In genomic region chr21:33069243-33069642, GRCh38 we compare ENCODE assay signal across 18 cellular contexts. TPM values are rescaled to one million over a fixed set of nuclear protein-coding genes. Genes with fewer than 3 reads are reported as not detected.
A peak's percentile ranks its signal among the peaks of the same experiment; 100 is the strongest.
DNase-seq lines count a peak whose midpoint lies in the region; ATAC-seq and TF ChIP-seq lines count a peak whose summit lies in the region.
"Had no signal": no experiment of that assay in that cellular context is flagged by ENCODE, and none has a peak within 500 bp of the region (broad histone marks: within the 10 kb centered on the region; RNA-seq: fewer than 3 reads in every experiment).

No MANE protein-coding gene starts in this region.

- H3K9me3 ChIP-seq in hepatocyte (ENCODE audit: low read depth), result peaks cover 7% of the 10 kb centered on the region

- H3K4me3 ChIP-seq in hepatocyte, result no peak overlapping the region

- H3K36me3 ChIP-seq in hepatocyte (replicated peaks; ENCODE audit: insufficient read depth, low read depth), result no peaks in the 10 kb centered on the region
- H3K36me3 ChIP-seq: spleen had no signal

- H3K4me1 ChIP-seq in hepatocyte (ENCODE audit: insufficient read depth), result peaks cover 18% of the 10 kb centered on the region

- H3K27me3 ChIP-seq in hepatocyte, result peaks cover 97% of the 10 kb centered on the region

- WGBS in hepatocyte (ENCODE audit: low lambda C conversion rate, missing lambda C conversion rate), result 75% methylated on average over 5 of the region's 5 CpGs

- no peaks in the 10 kb centered on the region for H3K79me2 ChIP-seq in hepatocyte

- no peak overlapping the region for H2AFZ ChIP-seq in hepatocyte

- H3K27ac Mint-ChIP-seq in activated naive CD4-positive, alpha-beta T cell treated with anti-CD3 and anti-CD28 coated beads, Interleukin-2, amount 50 U/mL, for 24 hours, result no peak overlapping the region
- no peak overlapping the region for H3K27ac Mint-ChIP-seq in activated naive CD4-positive, alpha-beta T cell treated with anti-CD3 and anti-CD28 coated beads, Interleukin-2, amount 50 U/mL, for 72 hours
- no peak overlapping the region for H3K27ac Mint-ChIP-seq in activated T-helper 17 cell treated with anti-CD3 and anti-CD28 coated beads, Interleukin-2, amount 50 U/mL, for 72 hours
- no peak overlapping the region for H3K27ac Mint-ChIP-seq in type B pancreatic cell
- no peak overlapping the region for H3K27ac Mint-ChIP-seq in stimulated activated naive B cell treated with anti-CD40 and anti-IgM and Interleukin-4, amounts not matched to agents 10 μg/mL and 1 μg/mL and 100 μg/mL, for 72 hours

- no peak for DNase-seq in activated naive CD4-positive, alpha-beta T cell treated with anti-CD3 and anti-CD28 coated beads, Interleukin-2, amount 50 U/mL, for 72 hours (ENCODE audit: low spot score in 2 of 2)
- DNase-seq in hepatocyte (ENCODE audit: low spot score) (no peak), type B pancreatic cell (ENCODE audit: extremely low spot score, unreplicated experiment) (no peak), inferior parietal cortex (ENCODE audit: extremely low spot score) (no peak), GM20000 (ENCODE audit: low spot score) (no peak)
- DNase-seq in stimulated activated naive B cell treated with anti-CD40 and anti-IgM and Interleukin-4, amounts not matched to agents 10 μg/mL and 1 μg/mL and 100 μg/mL, for 72 hours, result no peak
- DNase-seq: DND-41; NCI-H2029 treated with DMSO at 0.1 percent for 48 hours; NCI-H446; NK-92 treated with Interleukin-12 subunit alpha and Interleukin-12 subunit beta, amount 100 ng/mL, for 24 hours had no signal

- no peak for ATAC-seq in activated naive CD4-positive, alpha-beta T cell treated with anti-CD3 and anti-CD28 coated beads, Interleukin-2, amount 50 U/mL, for 72 hours
- ATAC-seq in activated T-helper 17 cell treated with anti-CD3 and anti-CD28 coated beads, Interleukin-2, amount 50 U/mL, for 72 hours (replicated peaks), result no peak
- ATAC-seq in stimulated activated naive B cell treated with anti-CD40 and anti-IgM and Interleukin-4, amounts not matched to agents 10 μg/mL and 1 μg/mL and 100 μg/mL, for 72 hours (replicated peaks), result no peak

- H3K9me2 ChIP-seq in hepatocyte (replicated peaks; ENCODE audit: insufficient read depth), result no peaks in the 10 kb centered on the region

- no peaks in the 10 kb centered on the region for H4K20me1 ChIP-seq in hepatocyte (ENCODE audit: insufficient read depth, poor library complexity, severe bottlenecking)

- H3K4me3 Mint-ChIP-seq in activated naive CD4-positive, alpha-beta T cell treated with anti-CD3 and anti-CD28 coated beads, Interleukin-2, amount 50 U/mL, for 24 hours, result peak overlapping the region; percentile 30
- H3K4me3 Mint-ChIP-seq in activated T-helper 17 cell treated with anti-CD3 and anti-CD28 coated beads, Interleukin-2, amount 50 U/mL, for 72 hours, result peak overlapping the region; percentile 50
- peak overlapping the region; percentile 73 for H3K4me3 Mint-ChIP-seq in type B pancreatic cell
- H3K4me3 Mint-ChIP-seq in stimulated activated naive B cell treated with anti-CD40 and anti-IgM and Interleukin-4, amounts not matched to agents 10 μg/mL and 1 μg/mL and 100 μg/mL, for 72 hours, result no peak overlapping the region

- H3K27ac ChIP-seq in hepatocyte, result no peak overlapping the region

- peaks cover 53% of the 10 kb centered on the region for H3K27me3 Mint-ChIP-seq in activated naive CD4-positive, alpha-beta T cell treated with anti-CD3 and anti-CD28 coated beads, Interleukin-2, amount 50 U/mL, for 24 hours
- peaks cover 65% of the 10 kb centered on the region for H3K27me3 Mint-ChIP-seq in activated T-helper 17 cell treated with anti-CD3 and anti-CD28 coated beads, Interleukin-2, amount 50 U/mL, for 72 hours
- peaks cover 85% of the 10 kb centered on the region for H3K27me3 Mint-ChIP-seq in type B pancreatic cell
- peaks cover 64 to 77% of the 10 kb centered on the region in 2 donors for H3K27me3 Mint-ChIP-seq in stimulated activated naive B cell treated with anti-CD40 and anti-IgM and Interleukin-4, amounts not matched to agents 10 μg/mL and 1 μg/mL and 100 μg/mL, for 72 hours

- TF ChIP-seq CTCF in hepatocyte (IDR thresholded peaks at IDR 0.05; ENCODE audit: poor library complexity) (no peak), type B pancreatic cell (conservative IDR thresholded peaks at IDR 0.05) (no peak), GM20000 (IDR thresholded peaks at IDR 0.05; ENCODE audit: extremely low read depth, missing control alignments) (no peak)

- H3K36me3 Mint-ChIP-seq in activated naive CD4-positive, alpha-beta T cell treated with anti-CD3 and anti-CD28 coated beads, Interleukin-2, amount 50 U/mL, for 24 hours, result peaks cover 2% of the 10 kb centered on the region
- peaks cover 0 to 5% of the 10 kb centered on the region in 2 donors for H3K36me3 Mint-ChIP-seq in activated naive CD4-positive, alpha-beta T cell treated with anti-CD3 and anti-CD28 coated beads, Interleukin-2, amount 50 U/mL, for 72 hours
- H3K36me3 Mint-ChIP-seq in activated T-helper 17 cell treated with anti-CD3 and anti-CD28 coated beads, Interleukin-2, amount 50 U/mL, for 72 hours (ENCODE audit: low read depth), result no peaks in the 10 kb centered on the region
- no peaks in the 10 kb centered on the region for H3K36me3 Mint-ChIP-seq in type B pancreatic cell
- H3K36me3 Mint-ChIP-seq in stimulated activated naive B cell treated with anti-CD40 and anti-IgM and Interleukin-4, amounts not matched to agents 10 μg/mL and 1 μg/mL and 100 μg/mL, for 72 hours, result peaks cover 0 to 3% of the 10 kb centered on the region in 2 donors

- H3K4me2 ChIP-seq in hepatocyte, result peak overlapping the region; percentile 91

- H3K9me3 Mint-ChIP-seq in activated naive CD4-positive, alpha-beta T cell treated with anti-CD3 and anti-CD28 coated beads, Interleukin-2, amount 50 U/mL, for 24 hours, result no peaks in the 10 kb centered on the region
- no peaks in the 10 kb centered on the region for H3K9me3 Mint-ChIP-seq in activated naive CD4-positive, alpha-beta T cell treated with anti-CD3 and anti-CD28 coated beads, Interleukin-2, amount 50 U/mL, for 72 hours
- no peaks in the 10 kb centered on the region for H3K9me3 Mint-ChIP-seq in activated T-helper 17 cell treated with anti-CD3 and anti-CD28 coated beads, Interleukin-2, amount 50 U/mL, for 72 hours
- peaks cover 5% of the 10 kb centered on the region for H3K9me3 Mint-ChIP-seq in type B pancreatic cell
- H3K9me3 Mint-ChIP-seq in stimulated activated naive B cell treated with anti-CD40 and anti-IgM and Interleukin-4, amounts not matched to agents 10 μg/mL and 1 μg/mL and 100 μg/mL, for 72 hours, result no peaks in the 10 kb centered on the region

- peaks cover 14% of the 10 kb centered on the region for H3K4me1 Mint-ChIP-seq in activated naive CD4-positive, alpha-beta T cell treated with anti-CD3 and anti-CD28 coated beads, Interleukin-2, amount 50 U/mL, for 24 hours
- no peaks in the 10 kb centered on the region for H3K4me1 Mint-ChIP-seq in activated T-helper 17 cell treated with anti-CD3 and anti-CD28 coated beads, Interleukin-2, amount 50 U/mL, for 72 hours
- H3K4me1 Mint-ChIP-seq in type B pancreatic cell (ENCODE audit: unreplicated experiment), result no peaks in the 10 kb centered on the region
- peaks cover 7 to 23% of the 10 kb centered on the region in 2 donors for H3K4me1 Mint-ChIP-seq in stimulated activated naive B cell treated with anti-CD40 and anti-IgM and Interleukin-4, amounts not matched to agents 10 μg/mL and 1 μg/mL and 100 μg/mL, for 72 hours

RNA-seq across cellular contexts. Expression of gene OLIG1, which starts 0.7 kb away (rescaled TPM):
- under 1 TPM in 1 of 2 donors, not detected in 1; 0.23 TPM for total RNA-seq in activated naive CD4-positive, alpha-beta T cell treated with anti-CD3 and anti-CD28 coated beads, Interleukin-2, amount 50 U/mL, for 72 hours
- total RNA-seq in activated T-helper 17 cell treated with anti-CD3 and anti-CD28 coated beads, Interleukin-2, amount 50 U/mL, for 72 hours, result not detected
- not detected in 2 replicates for total RNA-seq in hepatocyte
- polyA plus RNA-seq in hepatocyte, result not detected in 2 replicates
- 2.0 and 2.8 TPM in 2 replicates for total RNA-seq in type B pancreatic cell (ENCODE audit: low replicate concordance)
- total RNA-seq: bronchial epithelial cell, esophagus mucosa had no signal
- polyA plus RNA-seq: AG04450 had no signal

RNA-seq across cellular contexts. Expression of gene OLIG2, which starts 43.5 kb away (rescaled TPM):
- not detected for total RNA-seq in activated naive CD4-positive, alpha-beta T cell treated with anti-CD3 and anti-CD28 coated beads, Interleukin-2, amount 50 U/mL, for 72 hours
- not detected for total RNA-seq in activated T-helper 17 cell treated with anti-CD3 and anti-CD28 coated beads, Interleukin-2, amount 50 U/mL, for 72 hours
- total RNA-seq in hepatocyte (not detected in 2 replicates), type B pancreatic cell (ENCODE audit: low replicate concordance) (1.4 TPM in 1 of 2 replicates, not detected in the other)
- polyA plus RNA-seq in hepatocyte, result not detected in 2 replicates
- total RNA-seq: bronchial epithelial cell, esophagus mucosa, left cardiac atrium had no signal
- polyA plus RNA-seq: adipose tissue, AG04450 had no signal

Comparison
In these comparisons a context has a peak if more than half of its experiments do, and no peak if none do; other contexts are left out.
1. H3K4me3 Mint-ChIP-seq: peak in activated naive CD4-positive, alpha-beta T cell treated with anti-CD3 and anti-CD28 coated beads, Interleukin-2, amount 50 U/mL, for 24 hours (single experiment), activated T-helper 17 cell treated with anti-CD3 and anti-CD28 coated beads, Interleukin-2, amount 50 U/mL, for 72 hours (single experiment) and type B pancreatic cell (single experiment); none in stimulated activated naive B cell treated with anti-CD40 and anti-IgM and Interleukin-4, amounts not matched to agents 10 μg/mL and 1 μg/mL and 100 μg/mL, for 72 hours (0 of 2).